Comparison of ENCODE assay signal across 22 cellular contexts in genomic region chr2:74130211-74130995, GRCh38. TPM values are rescaled to one million over a fixed set of nuclear protein-coding genes. Genes with fewer than 3 reads are reported as not detected.
DNase-seq lines count a peak whose midpoint lies in the region; ATAC-seq and TF ChIP-seq lines count a peak whose summit lies in the region.
"Had no signal": no experiment of that assay in that cellular context is flagged by ENCODE, and none has a peak within 500 bp of the region (broad histone marks: within the 10 kb centered on the region; RNA-seq: fewer than 3 reads in every experiment).

No MANE protein-coding gene starts in this region.

- intact Hi-C loops in ascending aorta (cut with DNase I): no loop called here

- H3K14ac ChIP-seq in neuronal stem cell (ENCODE audit: low read length): no peak overlapping the region

- H3K27me3 ChIP-seq in neuronal stem cell (ENCODE audit: control insufficient read depth in 3 of 3, insufficient read depth in 3 of 3, low read depth in 1 of 3, low read length in 3 of 3) (no peaks in the 10 kb centered on the region), ascending aorta (no peaks in the 10 kb centered on the region)
- H3K27me3 ChIP-seq: brain microvascular endothelial cell, hepatocyte, SJSA1 had no signal

- no peak overlapping the region for H3K4ac ChIP-seq in neuronal stem cell (ENCODE audit: low read length)

- DNase-seq in G401 (ENCODE audit: low spot score) (peak; percentile 33), NCI-H226 (peak; percentile 52), cerebellar cortex (ENCODE audit: low spot score) (peak; percentile 28), neuronal stem cell (ENCODE audit: low spot score) (no peak), ascending aorta (ENCODE audit: low spot score in 2 of 2) (no peak), 8988T (no peak), glutamatergic neuron (no peak)
- DNase-seq: activated CD4-positive, alpha-beta T cell treated with anti-CD3 and anti-CD28 coated beads, Interleukin-2, amount 50 U/mL, for 4 hours; brain microvascular endothelial cell; CD4-positive, alpha-beta T cell; DMS153; NCI-H146; NCI-H774; OCI-M1; T-helper 17 cell had no signal

- H3K27me3 Mint-ChIP-seq in glutamatergic neuron (ENCODE audit: unreplicated experiment): peaks cover 3% of the 10 kb centered on the region
- H3K27me3 Mint-ChIP-seq: CD4-positive, alpha-beta T cell had no signal

- no peaks in the 10 kb centered on the region for H3K79me1 ChIP-seq in neuronal stem cell (ENCODE audit: low read depth, low read length)

- H3K9me3 ChIP-seq in neuronal stem cell (replicated peaks in 1 of 2; ENCODE audit: control insufficient read depth in 2 of 2, insufficient read depth in 1 of 2, low read depth in 1 of 2, low read length in 2 of 2) (no peaks in the 10 kb centered on the region), ascending aorta (peaks cover 0 to 4% of the 10 kb centered on the region in 2 donors)
- H3K9me3 ChIP-seq: SJSA1 had no signal

- no peak overlapping the region for H2BK12ac ChIP-seq in neuronal stem cell (ENCODE audit: low read length)

- no peak overlapping the region for H4K91ac ChIP-seq in neuronal stem cell (ENCODE audit: low read depth, low read length, poor library complexity)

- H2AK5ac ChIP-seq in neuronal stem cell (ENCODE audit: low read depth, low read length): peak overlapping the region; percentile 73

- no peaks in the 10 kb centered on the region for H3K4me1 ChIP-seq in neuronal stem cell (ENCODE audit: control insufficient read depth in 2 of 2, insufficient read depth in 1 of 2, low read depth in 1 of 2, low read length in 2 of 2)
- H3K4me1 ChIP-seq in ascending aorta: no peaks in the 10 kb centered on the region
- H3K4me1 ChIP-seq: SJSA1 had no signal

- no peaks in the 10 kb centered on the region for H3K36me3 Mint-ChIP-seq in glutamatergic neuron (ENCODE audit: unreplicated experiment)

- H3K23ac ChIP-seq in neuronal stem cell (ENCODE audit: low read depth, low read length, poor library complexity): peak overlapping the region; percentile 40

- H2BK120ac ChIP-seq in neuronal stem cell (ENCODE audit: low read depth, low read length): no peak overlapping the region

- H3K4me3 ChIP-seq in neuronal stem cell (ENCODE audit: low read length in 2 of 2): no peak overlapping the region
- no peak overlapping the region for H3K4me3 ChIP-seq in ascending aorta
- H3K4me3 ChIP-seq: coronary artery, hepatocyte, SJSA1 had no signal

- no peak overlapping the region for H3K27ac Mint-ChIP-seq in glutamatergic neuron (ENCODE audit: unreplicated experiment)
- H3K27ac Mint-ChIP-seq: activated naive CD4-positive, alpha-beta T cell treated with anti-CD3 and anti-CD28 coated beads, Interleukin-2, amount 50 U/mL, for 72 hours; CD4-positive, alpha-beta T cell; T-helper 17 cell had no signal

- WGBS in neuronal stem cell (ENCODE audit: extremely low coverage in 2 of 2, insufficient read length in 2 of 2, insufficient replicate concordance in 1 of 2), 2 donors: no CpG with 5 or more reads among the region's 41 CpGs

- H3K9ac ChIP-seq in neuronal stem cell (ENCODE audit: low read depth, low read length, poor library complexity): no peak overlapping the region

- H4K8ac ChIP-seq in neuronal stem cell (ENCODE audit: low read depth, low read length): no peak overlapping the region

- H3K36me3 ChIP-seq in neuronal stem cell (replicated peaks in 1 of 2; ENCODE audit: control insufficient read depth in 2 of 2, insufficient read depth in 2 of 2, low read length in 2 of 2) (peaks cover 4 to 21% of the 10 kb centered on the region in 2 donors), ascending aorta (peaks cover 0 to 16% of the 10 kb centered on the region in 2 donors)

- H2BK5ac ChIP-seq in neuronal stem cell (ENCODE audit: low read length): no peak overlapping the region

- H2BK15ac ChIP-seq in neuronal stem cell (ENCODE audit: low read length): no peak overlapping the region

- no peak overlapping the region for H2AFZ ChIP-seq in neuronal stem cell (ENCODE audit: low read length)
- H2AFZ ChIP-seq: hepatocyte had no signal

- no peak overlapping the region for H3K4me2 ChIP-seq in neuronal stem cell (ENCODE audit: insufficient read depth, low read length, poor library complexity, severe bottlenecking)
- H3K4me2 ChIP-seq: hepatocyte had no signal

- no peaks in the 10 kb centered on the region for H3K9me3 Mint-ChIP-seq in glutamatergic neuron (ENCODE audit: unreplicated experiment)
- H3K9me3 Mint-ChIP-seq: activated naive CD4-positive, alpha-beta T cell treated with anti-CD3 and anti-CD28 coated beads, Interleukin-2, amount 50 U/mL, for 72 hours; CD4-positive, alpha-beta T cell; type B pancreatic cell had no signal

- no peaks in the 10 kb centered on the region for H3K4me1 Mint-ChIP-seq in glutamatergic neuron (ENCODE audit: low read depth, unreplicated experiment)
- H3K4me1 Mint-ChIP-seq: T-helper 17 cell had no signal

- no peak overlapping the region for H3K27ac ChIP-seq in neuronal stem cell (replicated peaks; ENCODE audit: low read length)
- no peak overlapping the region for H3K27ac ChIP-seq in ascending aorta
- H3K27ac ChIP-seq: brain microvascular endothelial cell, coronary artery, hepatocyte, SJSA1, VCaP had no signal

- no peak overlapping the region for H3K4me3 Mint-ChIP-seq in glutamatergic neuron (ENCODE audit: unreplicated experiment)
- H3K4me3 Mint-ChIP-seq: CD4-positive, alpha-beta T cell; T-helper 17 cell; type B pancreatic cell had no signal

- in situ Hi-C loops in G401 (cut with HindIII; ENCODE audit: low sequenced_read_pairs): no loop called here

- peak overlapping the region; percentile 8 for H3K18ac ChIP-seq in neuronal stem cell (ENCODE audit: low read length)

- TF ChIP-seq CTCF in ascending aorta (IDR thresholded peaks at IDR 0.05) (no peak), glutamatergic neuron (IDR thresholded peaks at IDR 0.05; ENCODE audit: partially characterized antibody, unreplicated experiment) (no peak)

- no peak for ATAC-seq in GM18520 (IDR thresholded peaks at IDR 0.05; ENCODE audit: unreplicated experiment)
- ATAC-seq: activated naive CD4-positive, alpha-beta T cell treated with anti-CD3 and anti-CD28 coated beads, Interleukin-2, amount 50 U/mL, for 72 hours; T-helper 17 cell had no signal

RNA-seq across cellular contexts. Expression of gene BOLA3, which starts 17.3 kb away (rescaled TPM):
- total RNA-seq in G401 (2014; rRNA removed; shearing (Covaris generic)): 121 and 145 TPM in 2 replicates
- polyA plus RNA-seq in neuronal stem cell (2013, experiment 1 of 2): 69.7 TPM
- polyA plus RNA-seq in neuronal stem cell (2013, experiment 2 of 2): 67.9 TPM
- total RNA-seq in ascending aorta: 47.3 TPM
- total RNA-seq in glutamatergic neuron (ENCODE audit: unreplicated experiment): 17.7 TPM

RNA-seq across cellular contexts. Expression of gene MOB1A, which starts 48.3 kb away (rescaled TPM):
- 74.5 and 107 TPM in 2 replicates for total RNA-seq in G401 (2014; rRNA removed; shearing (Covaris generic))
- 73.6 TPM for polyA plus RNA-seq in neuronal stem cell (2013, experiment 1 of 2)
- polyA plus RNA-seq in neuronal stem cell (2013, experiment 2 of 2): 76.4 TPM
- total RNA-seq in ascending aorta (56.8 TPM), glutamatergic neuron (ENCODE audit: unreplicated experiment) (60.5 TPM)

Comparison
In these comparisons a context has a peak if more than half of its experiments do, and no peak if none do; other contexts are left out.
1. DNase-seq: peak in G401 (single experiment), NCI-H226 (single experiment) and cerebellar cortex (single experiment); none in neuronal stem cell (single experiment), ascending aorta (0 of 2), 8988T (single experiment) and glutamatergic neuron (single experiment).